ENCODE assay signal across 17 cellular contexts in the genomic region with DNA sequence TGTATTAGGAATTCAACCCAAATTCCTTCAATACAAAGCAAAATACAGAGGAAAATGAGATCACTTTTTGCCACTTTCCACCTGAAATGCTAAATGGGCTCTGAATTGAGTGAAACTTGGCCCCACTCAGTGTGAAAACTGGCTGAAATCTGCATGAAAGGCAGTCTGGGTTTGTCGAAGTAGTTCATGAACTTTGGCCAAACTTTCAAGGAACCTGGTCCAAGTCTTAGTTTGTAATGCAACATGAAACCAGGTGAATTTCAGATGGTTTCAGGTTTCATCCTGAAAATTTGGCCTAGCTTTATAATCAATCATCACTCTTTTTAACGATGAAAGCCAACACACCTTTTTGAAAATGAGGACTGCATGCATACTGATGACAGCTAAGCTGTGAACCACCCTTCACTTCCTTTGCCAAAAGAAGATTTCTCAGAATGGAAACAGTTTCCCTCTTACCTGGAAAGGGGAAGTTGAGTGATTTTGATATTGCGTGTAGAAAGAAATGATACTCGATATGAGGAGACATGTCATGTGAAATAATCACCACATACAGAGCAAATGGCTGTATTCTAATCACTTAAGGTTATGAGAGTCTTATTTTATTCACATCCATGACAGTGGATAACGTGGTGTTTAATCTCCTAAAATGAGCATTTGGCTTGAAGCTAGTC.
DNase-seq lines count a peak whose midpoint lies in the region; ATAC-seq and TF ChIP-seq lines count a peak whose summit lies in the region.
"Had no signal": no experiment of that assay in that cellular context is flagged by ENCODE, and none has a peak within 500 bp of the region (broad histone marks: within the 10 kb centered on the region; RNA-seq: fewer than 3 reads in every experiment).

No MANE protein-coding gene starts in this region.

- H3K27ac ChIP-seq in HEK293 (ENCODE audit: extremely low read depth, low read depth, low read length), result no peak overlapping the region
- H3K27ac ChIP-seq in neural progenitor cell, result no peak overlapping the region
- H3K27ac ChIP-seq in CD8-positive, alpha-beta T cell (ENCODE audit: low read depth, low read length), result no peak overlapping the region
- H3K27ac ChIP-seq: gastrocnemius medialis had no signal

- no peaks in the 10 kb centered on the region for H3K27me3 ChIP-seq in neural progenitor cell
- no peaks in the 10 kb centered on the region for H3K27me3 ChIP-seq in CD8-positive, alpha-beta T cell (ENCODE audit: insufficient read depth, low read length)
- H3K27me3 ChIP-seq: gastrocnemius medialis had no signal

- H3K9me3 ChIP-seq in HEK293 (ENCODE audit: control insufficient read depth, insufficient read depth, low read depth, low read length) (no peaks in the 10 kb centered on the region), neural progenitor cell (ENCODE audit: low read depth) (no peaks in the 10 kb centered on the region)
- no peaks in the 10 kb centered on the region for H3K9me3 ChIP-seq in CD8-positive, alpha-beta T cell (ENCODE audit: low read length)
- H3K9me3 ChIP-seq: gastrocnemius medialis had no signal

- no peaks in the 10 kb centered on the region for H3K27me3 Mint-ChIP-seq in activated CD8-positive, alpha-beta memory T cell treated with anti-CD3 and anti-CD28 coated beads, Interleukin-2, amount 10 ng/mL, durations not matched to agents 7 days and 5 days
- H3K27me3 Mint-ChIP-seq in T-helper 1 cell treated with Interleukin-12 subunit alpha and Interleukin-12 subunit beta and Interleukin-4 antibody, amounts not matched to agents 30 μg/mL and 1 μg/mL, for 36 hours (ENCODE audit: low read depth), result no peaks in the 10 kb centered on the region
- no peaks in the 10 kb centered on the region for H3K27me3 Mint-ChIP-seq in neural progenitor cell (ENCODE audit: insufficient read depth, low read depth)
- H3K27me3 Mint-ChIP-seq in CD8-positive, alpha-beta T cell (ENCODE audit: low read depth), result no peaks in the 10 kb centered on the region
- H3K27me3 Mint-ChIP-seq: IgD-negative memory B cell had no signal

- no peak overlapping the region for H3K9ac ChIP-seq in neural progenitor cell

- H3K4me1 ChIP-seq in HEK293 (ENCODE audit: control insufficient read depth, insufficient read depth, low read length) (no peaks in the 10 kb centered on the region), neural progenitor cell (no peaks in the 10 kb centered on the region)
- H3K4me1 ChIP-seq in CD8-positive, alpha-beta T cell (ENCODE audit: insufficient read depth, low read length), result peaks cover 7% of the 10 kb centered on the region
- H3K4me1 ChIP-seq: gastrocnemius medialis had no signal

- H3K27ac Mint-ChIP-seq in activated CD8-positive, alpha-beta memory T cell treated with anti-CD3 and anti-CD28 coated beads, Interleukin-2, amount 10 ng/mL, durations not matched to agents 7 days and 5 days, result peak overlapping the region; percentile 91
- H3K27ac Mint-ChIP-seq in T-helper 1 cell treated with Interleukin-12 subunit alpha and Interleukin-12 subunit beta and Interleukin-4 antibody, amounts not matched to agents 30 μg/mL and 1 μg/mL, for 36 hours, result peak overlapping the region; percentile 92
- no peak overlapping the region for H3K27ac Mint-ChIP-seq in neural progenitor cell
- no peak overlapping the region for H3K27ac Mint-ChIP-seq in CD8-positive, alpha-beta T cell
- H3K27ac Mint-ChIP-seq: endodermal cell, IgD-negative memory B cell, immature natural killer cell, mesothelial cell of epicardium had no signal

- peak overlapping the region; percentile 41 for H3K4me3 Mint-ChIP-seq in activated CD8-positive, alpha-beta memory T cell treated with anti-CD3 and anti-CD28 coated beads, Interleukin-2, amount 10 ng/mL, durations not matched to agents 7 days and 5 days
- peak overlapping the region; percentile 65 for H3K4me3 Mint-ChIP-seq in T-helper 1 cell treated with Interleukin-12 subunit alpha and Interleukin-12 subunit beta and Interleukin-4 antibody, amounts not matched to agents 30 μg/mL and 1 μg/mL, for 36 hours
- no peak overlapping the region for H3K4me3 Mint-ChIP-seq in neural progenitor cell
- H3K4me3 Mint-ChIP-seq in CD8-positive, alpha-beta T cell, result no peak overlapping the region
- H3K4me3 Mint-ChIP-seq: endodermal cell, IgD-negative memory B cell, immature natural killer cell, mesothelial cell of epicardium had no signal

- no peak overlapping the region for H3K4me3 ChIP-seq in HEK293 (ENCODE audit: low read depth, low read length)
- H3K4me3 ChIP-seq in neural progenitor cell, result no peak overlapping the region
- no peak overlapping the region for H3K4me3 ChIP-seq in CD8-positive, alpha-beta T cell (ENCODE audit: low read depth, low read length)
- H3K4me3 ChIP-seq: gastrocnemius medialis had no signal

- H3K9me3 Mint-ChIP-seq in activated CD8-positive, alpha-beta memory T cell treated with anti-CD3 and anti-CD28 coated beads, Interleukin-2, amount 10 ng/mL, durations not matched to agents 7 days and 5 days (ENCODE audit: low read depth), result peaks cover 11% of the 10 kb centered on the region
- peaks cover 29% of the 10 kb centered on the region for H3K9me3 Mint-ChIP-seq in T-helper 1 cell treated with Interleukin-12 subunit alpha and Interleukin-12 subunit beta and Interleukin-4 antibody, amounts not matched to agents 30 μg/mL and 1 μg/mL, for 36 hours
- no peaks in the 10 kb centered on the region for H3K9me3 Mint-ChIP-seq in neural progenitor cell
- H3K9me3 Mint-ChIP-seq in CD8-positive, alpha-beta T cell, result no peaks in the 10 kb centered on the region
- H3K9me3 Mint-ChIP-seq: endodermal cell, mesothelial cell of epicardium had no signal

- CTCF ChIA-PET in activated CD8-positive, alpha-beta memory T cell treated with anti-CD3 and anti-CD28 coated beads, Interleukin-2, amount 10 ng/mL, durations not matched to agents 7 days and 5 days (lab: Charles Lee), result no interaction called here
- CTCF ChIA-PET in HEK293 (lab: Yijun Ruan, JAX), result no interaction called here
- CTCF ChIA-PET in CD8-positive, alpha-beta T cell (lab: Charles Lee), result no interaction called here

- POLR2A ChIA-PET in HEK293 (lab: Yijun Ruan, JAX), result no interaction called here
- POLR2A ChIA-PET in CD8-positive, alpha-beta T cell (lab: Charles Lee), result no interaction called here

- no peaks in the 10 kb centered on the region for H4K20me1 ChIP-seq in neural progenitor cell (ENCODE audit: low read depth)

- peak overlapping the region; percentile 1 for H2AFZ ChIP-seq in neural progenitor cell (replicated peaks)

- H3K4me1 Mint-ChIP-seq in activated CD8-positive, alpha-beta memory T cell treated with anti-CD3 and anti-CD28 coated beads, Interleukin-2, amount 10 ng/mL, durations not matched to agents 7 days and 5 days, result peaks cover 28% of the 10 kb centered on the region
- peaks cover 28% of the 10 kb centered on the region for H3K4me1 Mint-ChIP-seq in T-helper 1 cell treated with Interleukin-12 subunit alpha and Interleukin-12 subunit beta and Interleukin-4 antibody, amounts not matched to agents 30 μg/mL and 1 μg/mL, for 36 hours (ENCODE audit: low read depth)
- peaks cover 10% of the 10 kb centered on the region for H3K4me1 Mint-ChIP-seq in neural progenitor cell
- peaks cover 10% of the 10 kb centered on the region for H3K4me1 Mint-ChIP-seq in CD8-positive, alpha-beta T cell (ENCODE audit: low read depth)
- H3K4me1 Mint-ChIP-seq: immature natural killer cell had no signal

- H3K79me2 ChIP-seq in neural progenitor cell (ENCODE audit: low read depth), result no peaks in the 10 kb centered on the region

- H3K4me2 ChIP-seq in neural progenitor cell, result no peak overlapping the region

- H3K36me3 Mint-ChIP-seq in activated CD8-positive, alpha-beta memory T cell treated with anti-CD3 and anti-CD28 coated beads, Interleukin-2, amount 10 ng/mL, durations not matched to agents 7 days and 5 days, result peaks cover 36% of the 10 kb centered on the region
- peaks cover 28% of the 10 kb centered on the region for H3K36me3 Mint-ChIP-seq in T-helper 1 cell treated with Interleukin-12 subunit alpha and Interleukin-12 subunit beta and Interleukin-4 antibody, amounts not matched to agents 30 μg/mL and 1 μg/mL, for 36 hours (ENCODE audit: low read depth)
- H3K36me3 Mint-ChIP-seq in neural progenitor cell, result no peaks in the 10 kb centered on the region
- no peaks in the 10 kb centered on the region for H3K36me3 Mint-ChIP-seq in CD8-positive, alpha-beta T cell
- H3K36me3 Mint-ChIP-seq: immature natural killer cell, mesothelial cell of epicardium had no signal

- no peaks in the 10 kb centered on the region for H3K36me3 ChIP-seq in HEK293 (ENCODE audit: control insufficient read depth in 2 of 2, insufficient read depth in 1 of 2, low read length in 2 of 2)
- no peaks in the 10 kb centered on the region for H3K36me3 ChIP-seq in neural progenitor cell
- H3K36me3 ChIP-seq in CD8-positive, alpha-beta T cell (ENCODE audit: insufficient read depth, low read length), result no peaks in the 10 kb centered on the region
- H3K36me3 ChIP-seq: gastrocnemius medialis had no signal

- intact Hi-C loops in CD8-positive, alpha-beta T cell (cut with DNase I, micrococcal nuclease), result no loop called here

- no peak for DNase-seq in activated CD8-positive, alpha-beta memory T cell treated with anti-CD3 and anti-CD28 coated beads, Interleukin-2, amount 10 ng/mL, durations not matched to agents 7 days and 5 days
- no peak for DNase-seq in activated CD8-positive, alpha-beta memory T cell treated with anti-CD3 and anti-CD28 coated beads, Interleukin-2, amount 50 U/mL, for 48 hours
- no peak for DNase-seq in neural progenitor cell (ENCODE audit: low spot score)
- DNase-seq in CD8-positive, alpha-beta T cell, result no peak
- no peak for DNase-seq in activated effector memory CD4-positive, alpha-beta T cell treated with anti-CD3 and anti-CD28 coated beads, Interleukin-2, amount 50 U/mL, for 16 hours
- DNase-seq: endodermal cell; gastrocnemius medialis; immature natural killer cell; NCI-H1436 treated with DMSO at 0.1 percent for 48 hours; NCI-H69; stimulated activated CD4-positive, alpha-beta T cell treated with anti-CD3 and anti-CD28 coated beads, Interleukin-15, amount 100 ng/mL, for 24 hours; trophoblast cell had no signal

- peak; percentile 89 for ATAC-seq in activated CD8-positive, alpha-beta memory T cell treated with anti-CD3 and anti-CD28 coated beads, Interleukin-2, amount 10 ng/mL, durations not matched to agents 7 days and 5 days
- no peak for ATAC-seq in CD8-positive, alpha-beta T cell
- ATAC-seq in HG02571 (IDR thresholded peaks at IDR 0.05; ENCODE audit: unreplicated experiment), result no peak
- ATAC-seq: gastrocnemius medialis had no signal

- H3F3A ChIP-seq in neural progenitor cell (ENCODE audit: low read depth), result no peaks in the 10 kb centered on the region

- TF ChIP-seq CTCF in HEK293 (tag by site-specific recombination; IDR thresholded peaks at IDR 0.05) (no peak), neural progenitor cell (IDR thresholded peaks at IDR 0.05) (no peak)
- TF ChIP-seq CTCF in CD8-positive, alpha-beta T cell (IDR thresholded peaks at IDR 0.05), result no peak

TF ChIP-seq in HEK293, 187 proteins besides CTCF, POLR2A, EP300 and RAD21 (continues in another document):
- 0 out of 2 replicates have a peak, but pooled peaks have one; percentile 44 for TF ChIP-seq ZNF677 (tag by site-specific recombination; IDR thresholded peaks at IDR 0.05)

Comparison
In these comparisons a context has a peak if more than half of its experiments do, and no peak if none do; other contexts are left out.
1. H3K27ac Mint-ChIP-seq: peak in activated CD8-positive, alpha-beta memory T cell treated with anti-CD3 and anti-CD28 coated beads, Interleukin-2, amount 10 ng/mL, durations not matched to agents 7 days and 5 days (single experiment) and T-helper 1 cell treated with Interleukin-12 subunit alpha and Interleukin-12 subunit beta and Interleukin-4 antibody, amounts not matched to agents 30 μg/mL and 1 μg/mL, for 36 hours (single experiment); none in neural progenitor cell (single experiment) and CD8-positive, alpha-beta T cell (single experiment).
2. H3K4me3 Mint-ChIP-seq: peak in activated CD8-positive, alpha-beta memory T cell treated with anti-CD3 and anti-CD28 coated beads, Interleukin-2, amount 10 ng/mL, durations not matched to agents 7 days and 5 days (single experiment) and T-helper 1 cell treated with Interleukin-12 subunit alpha and Interleukin-12 subunit beta and Interleukin-4 antibody, amounts not matched to agents 30 μg/mL and 1 μg/mL, for 36 hours (single experiment); none in neural progenitor cell (single experiment) and CD8-positive, alpha-beta T cell (single experiment).